Comparison of ENCODE assay signal across 16 cellular contexts in genomic region chr12:58583956-58584355, GRCh38.
DNase-seq lines count a peak whose midpoint lies in the region; ATAC-seq lines count a peak whose summit lies in the region.
"Had no signal": no experiment of that assay in that cellular context is flagged by ENCODE, and none has a peak within 500 bp of the region (broad histone marks: within the 10 kb centered on the region; RNA-seq: fewer than 3 reads in every experiment).

No MANE protein-coding gene starts in this region.

- H2BK12ac ChIP-seq in mesenchymal stem cell (ENCODE audit: low read length in 2 of 2), result no peak overlapping the region

- H4K8ac ChIP-seq in mesenchymal stem cell (ENCODE audit: low read length), result no peak overlapping the region

- H2AFZ ChIP-seq in mesenchymal stem cell (ENCODE audit: low read depth, low read length), result no peak overlapping the region

- no peak overlapping the region for H3K4ac ChIP-seq in mesenchymal stem cell (ENCODE audit: low read depth in 1 of 2, low read length in 2 of 2)

- ATAC-seq in GM18517 (IDR thresholded peaks at IDR 0.05; ENCODE audit: unreplicated experiment) (no peak), HG03460 (IDR thresholded peaks at IDR 0.05; ENCODE audit: unreplicated experiment) (no peak), HG02938 (IDR thresholded peaks at IDR 0.05; ENCODE audit: unreplicated experiment) (no peak)

- H3K27me3 ChIP-seq in adipocyte (replicated peaks; ENCODE audit: control insufficient read depth, insufficient read depth, low read length), result no peaks in the 10 kb centered on the region
- H3K27me3 ChIP-seq in mesenchymal stem cell (ENCODE audit: control insufficient read depth in 1 of 2, insufficient read depth in 1 of 2, low read length in 2 of 2), result no peaks in the 10 kb centered on the region
- no peaks in the 10 kb centered on the region for H3K27me3 ChIP-seq in skeletal muscle tissue (ENCODE audit: control insufficient read depth in 3 of 3, insufficient read depth in 3 of 3, low read length in 3 of 3)
- H3K27me3 ChIP-seq: BE2C had no signal

- H3K27ac ChIP-seq in mesenchymal stem cell (ENCODE audit: low read length, poor library complexity, severe bottlenecking), result no peak overlapping the region
- peak overlapping the region; percentile 86 for H3K27ac ChIP-seq in skeletal muscle tissue (ENCODE audit: low read depth, low read length)

- H3K4me1 ChIP-seq in adipocyte (ENCODE audit: control insufficient read depth, insufficient read depth, low read length) (peaks cover 47% of the 10 kb centered on the region), mesenchymal stem cell (ENCODE audit: control insufficient read depth, insufficient read depth, low read depth, low read length) (no peaks in the 10 kb centered on the region), skeletal muscle tissue (ENCODE audit: control insufficient read depth in 3 of 3, insufficient read depth in 3 of 3, low read length in 3 of 3) (peaks cover 0 to 5% (median 3%) of the 10 kb centered on the region in 3 donors)
- H3K4me1 ChIP-seq: BE2C had no signal

- H3K4me3 ChIP-seq in adipocyte (ENCODE audit: low read length) (no peak overlapping the region), mesenchymal stem cell (ENCODE audit: insufficient read depth in 1 of 2, low read depth in 1 of 2, low read length in 2 of 2) (no peak overlapping the region), skeletal muscle tissue (ENCODE audit: low read length in 3 of 3) (no peak overlapping the region)

- H2AK5ac ChIP-seq in mesenchymal stem cell (ENCODE audit: low read length, severe bottlenecking), result no peak overlapping the region

- no peak overlapping the region for H3K14ac ChIP-seq in mesenchymal stem cell (ENCODE audit: low read length in 2 of 2)

- no peak overlapping the region for H2BK15ac ChIP-seq in mesenchymal stem cell (ENCODE audit: low read depth, poor library complexity, severe bottlenecking)

- H3K23ac ChIP-seq in mesenchymal stem cell (ENCODE audit: low read length in 2 of 2), result no peak overlapping the region

- H3K9me3 ChIP-seq in adipocyte (ENCODE audit: control insufficient read depth, low read length) (no peaks in the 10 kb centered on the region), mesenchymal stem cell (ENCODE audit: control insufficient read depth, low read length) (no peaks in the 10 kb centered on the region), skeletal muscle tissue (ENCODE audit: control insufficient read depth in 3 of 3, low read length in 3 of 3) (no peaks in the 10 kb centered on the region)
- H3K9me3 ChIP-seq: BE2C had no signal

- H4K91ac ChIP-seq in mesenchymal stem cell (ENCODE audit: low read length), result no peak overlapping the region

- H3K4me2 ChIP-seq in mesenchymal stem cell (ENCODE audit: low read length, poor library complexity, severe bottlenecking), result no peak overlapping the region

- WGBS in mesenchymal stem cell, result 100% methylated on average over 1 of the region's 1 CpG

- H3K36me3 ChIP-seq in adipocyte (ENCODE audit: control insufficient read depth, insufficient read depth, low read length, severe bottlenecking) (no peaks in the 10 kb centered on the region), mesenchymal stem cell (ENCODE audit: control insufficient read depth in 1 of 2, insufficient read depth in 2 of 2, low read depth in 1 of 2, low read length in 2 of 2) (no peaks in the 10 kb centered on the region), skeletal muscle tissue (ENCODE audit: control insufficient read depth in 3 of 3, insufficient read depth in 3 of 3, low read length in 3 of 3) (no peaks in the 10 kb centered on the region)
- H3K36me3 ChIP-seq: BE2C had no signal

- H3K18ac ChIP-seq in mesenchymal stem cell (ENCODE audit: low read depth in 1 of 2, low read length in 2 of 2), result no peak overlapping the region

- H2BK120ac ChIP-seq in mesenchymal stem cell (ENCODE audit: low read depth, low read length), result no peak overlapping the region

- DNase-seq in COLO829 (ENCODE audit: low spot score) (peak; percentile 21), adipocyte (ENCODE audit: low read depth) (no peak), mesenchymal stem cell (peak; percentile 32), kidney tubule cell (ENCODE audit: low spot score) (no peak)
- DNase-seq: ACHN; BE2C; CD4-positive, alpha-beta memory T cell; H9; NCI-H146; NCI-H2081 treated with DMSO at 0.1 percent for 48 hours; NCI-H2227 treated with DMSO at 0.1 percent for 48 hours; OCI-M1 had no signal

- no peaks in the 10 kb centered on the region for H3K79me1 ChIP-seq in mesenchymal stem cell (replicated peaks; ENCODE audit: low read length, poor library complexity, severe bottlenecking)

- H2BK5ac ChIP-seq in mesenchymal stem cell (ENCODE audit: low read depth, low read length, poor library complexity, severe bottlenecking), result no peak overlapping the region

- H3K9ac ChIP-seq in adipocyte (ENCODE audit: low read length) (peak overlapping the region; percentile 49), mesenchymal stem cell (ENCODE audit: low read length) (peak overlapping the region; percentile 42), skeletal muscle tissue (ENCODE audit: low read depth in 1 of 3, low read length in 3 of 3) (no peak overlapping the region)

Comparison
In these comparisons a context has a peak if more than half of its experiments do, and no peak if none do; other contexts are left out.
1. DNase-seq: peak in COLO829 (single experiment) and mesenchymal stem cell (single experiment); none in adipocyte (single experiment) and kidney tubule cell (single experiment).
2. H3K9ac ChIP-seq: peak in adipocyte (single experiment) and mesenchymal stem cell (single experiment); none in skeletal muscle tissue (0 of 3).